10 cellular contexts compared by ENCODE assay signal in the genomic region with DNA sequence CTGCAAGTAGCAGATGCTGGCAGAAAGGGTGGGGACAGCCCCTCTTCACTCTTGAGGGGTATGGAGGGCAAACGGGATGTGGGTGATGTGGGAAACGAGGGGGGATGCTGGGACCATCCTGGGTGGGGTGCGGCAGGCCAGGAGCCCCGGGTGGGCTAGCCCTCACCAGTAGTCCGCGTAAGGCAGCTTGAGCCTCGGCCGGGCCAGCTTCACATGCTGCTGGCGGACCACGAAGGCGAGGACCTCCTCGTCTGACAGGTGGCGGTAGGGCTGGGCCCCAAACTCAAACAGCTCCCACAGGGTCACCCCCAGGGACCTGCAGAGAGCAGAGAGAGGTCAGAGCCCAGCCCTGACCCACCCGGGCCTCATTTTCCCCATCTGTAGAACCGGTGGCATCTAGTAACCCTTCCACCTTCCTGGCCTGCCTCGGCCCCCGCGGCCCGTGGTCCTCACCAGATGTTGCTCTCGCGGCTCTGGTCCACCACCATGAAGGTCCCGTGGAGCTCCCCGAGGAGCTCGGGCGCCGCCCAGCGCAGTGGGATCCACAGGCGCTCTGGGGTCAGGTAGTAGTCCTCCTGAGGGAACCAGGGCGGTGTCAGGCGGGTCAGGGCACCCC. TPM values are rescaled to one million over a fixed set of nuclear protein-coding genes. Genes with fewer than 3 reads are reported as not detected.
DNase-seq lines count a peak whose midpoint lies in the region; ATAC-seq and TF ChIP-seq lines count a peak whose summit lies in the region.
"Had no signal": no experiment of that assay in that cellular context is flagged by ENCODE, and none has a peak within 500 bp of the region (broad histone marks: within the 10 kb centered on the region; RNA-seq: fewer than 3 reads in every experiment).

No MANE protein-coding gene starts in this region.

- H3K9me3 ChIP-seq in CD8-positive, alpha-beta memory T cell (ENCODE audit: low read length): no peaks in the 10 kb centered on the region
- H3K9me3 ChIP-seq in Loucy (ENCODE audit: insufficient read depth, low read depth, low read length): no peaks in the 10 kb centered on the region
- no peaks in the 10 kb centered on the region for H3K9me3 ChIP-seq in effector memory CD4-positive, alpha-beta T cell (ENCODE audit: control insufficient read depth, low read length)
- H3K9me3 ChIP-seq: thyroid gland had no signal

- peaks cover 5 to 20% (median 11%) of the 10 kb centered on the region in 3 donors for H3K4me1 Mint-ChIP-seq in CD8-positive, alpha-beta memory T cell
- H3K4me1 Mint-ChIP-seq in natural killer cell treated with Interleukin-12 subunit alpha and Interleukin-12 subunit beta and Interleukin-15 and Interleukin-18, amount 100 ng/mL, for 72 hours (ENCODE audit: low read depth in 2 of 2): peaks cover 6 to 17% of the 10 kb centered on the region in 2 donors

- H3K4me3 ChIP-seq in CD8-positive, alpha-beta memory T cell (ENCODE audit: low read length): peak overlapping the region; percentile 34
- no peak overlapping the region for H3K4me3 ChIP-seq in Loucy (ENCODE audit: low read length, poor library complexity, severe bottlenecking)
- H3K4me3 ChIP-seq in effector memory CD4-positive, alpha-beta T cell (ENCODE audit: insufficient read depth, low read depth, low read length, poor library complexity, severe bottlenecking): peak overlapping the region; percentile 0

- TF ChIP-seq CTCF in Loucy (conservative IDR thresholded peaks at IDR 0.05; ENCODE audit: low read length) (no peak), GM10248 (IDR thresholded peaks at IDR 0.05; ENCODE audit: control extremely low read depth, extremely low read depth, low read depth, missing control alignments) (no peak)

- CTCF ChIA-PET in CD8-positive, alpha-beta memory T cell (lab: Charles Lee): interaction anchor here (0.8 to 1.8 kb wide), 2 partner anchors 12 to 150 kb away, joined by 3 to 6 read pairs; no protein-coding TSS in a partner anchor
- CTCF ChIA-PET in GM10248 (lab: Yijun Ruan, JAX): interaction anchor here (1.7 kb wide), 1 partner anchor 11 kb away, joined by 12 read pairs; no protein-coding TSS in a partner anchor

- H2AFZ ChIP-seq in Loucy (ENCODE audit: low read length): no peak overlapping the region

- no peaks in the 10 kb centered on the region for H3K36me3 ChIP-seq in CD8-positive, alpha-beta memory T cell (ENCODE audit: insufficient read depth, low read length)
- H3K36me3 ChIP-seq in Loucy (ENCODE audit: insufficient read depth, low read length): no peaks in the 10 kb centered on the region
- H3K36me3 ChIP-seq in effector memory CD4-positive, alpha-beta T cell (ENCODE audit: control insufficient read depth, insufficient read depth, low read length): no peaks in the 10 kb centered on the region
- H3K36me3 ChIP-seq: thyroid gland had no signal

- no peaks in the 10 kb centered on the region for H3K9me3 Mint-ChIP-seq in CD8-positive, alpha-beta memory T cell
- H3K9me3 Mint-ChIP-seq in natural killer cell treated with Interleukin-12 subunit alpha and Interleukin-12 subunit beta and Interleukin-15 and Interleukin-18, amount 100 ng/mL, for 72 hours: no peaks in the 10 kb centered on the region

- ATAC-seq in natural killer cell treated with Interleukin-12 subunit alpha and Interleukin-12 subunit beta and Interleukin-15 and Interleukin-18, amount 100 ng/mL, for 72 hours: peak in 1 of 2 donors; percentile 1

- DNase-seq in CD8-positive, alpha-beta memory T cell: no peak
- DNase-seq in effector memory CD4-positive, alpha-beta T cell: no peak
- no peak for DNase-seq in natural killer cell treated with Interleukin-12 subunit alpha and Interleukin-12 subunit beta and Interleukin-15 and Interleukin-18, amount 100 ng/mL, for 72 hours (ENCODE audit: low spot score)
- no peak for DNase-seq in HCEC 1CT
- no peak for DNase-seq in caudate nucleus (lab: John Stamatoyannopoulos, UW)
- DNase-seq in GM10248 (ENCODE audit: extremely low spot score): no peak
- no peak for DNase-seq in OCI-M2 (lab: John Stamatoyannopoulos, UW; ENCODE audit: unreplicated experiment)

- H3K27ac Mint-ChIP-seq in CD8-positive, alpha-beta memory T cell: no peak overlapping the region
- no peak overlapping the region for H3K27ac Mint-ChIP-seq in natural killer cell treated with Interleukin-12 subunit alpha and Interleukin-12 subunit beta and Interleukin-15 and Interleukin-18, amount 100 ng/mL, for 72 hours

- no peaks in the 10 kb centered on the region for H4K20me1 ChIP-seq in Loucy (ENCODE audit: insufficient read depth, low read length, poor library complexity, severe bottlenecking)

- H3K27me3 ChIP-seq in CD8-positive, alpha-beta memory T cell (ENCODE audit: insufficient read depth, low read length, poor library complexity, severe bottlenecking): no peaks in the 10 kb centered on the region
- no peaks in the 10 kb centered on the region for H3K27me3 ChIP-seq in Loucy (ENCODE audit: insufficient read depth, low read length, poor library complexity, severe bottlenecking)
- H3K27me3 ChIP-seq in effector memory CD4-positive, alpha-beta T cell (replicated peaks; ENCODE audit: control insufficient read depth, insufficient read depth, low read length, poor library complexity, severe bottlenecking): peaks cover 6% of the 10 kb centered on the region
- H3K27me3 ChIP-seq: thyroid gland had no signal

- H3K9ac ChIP-seq in Loucy (ENCODE audit: low read depth, low read length, poor library complexity, severe bottlenecking): no peak overlapping the region

- peaks cover 0 to 3% (median 0%) of the 10 kb centered on the region in 3 donors for H3K36me3 Mint-ChIP-seq in CD8-positive, alpha-beta memory T cell
- no peaks in the 10 kb centered on the region for H3K36me3 Mint-ChIP-seq in natural killer cell treated with Interleukin-12 subunit alpha and Interleukin-12 subunit beta and Interleukin-15 and Interleukin-18, amount 100 ng/mL, for 72 hours

- no peaks in the 10 kb centered on the region for H3K79me2 ChIP-seq in Loucy (ENCODE audit: insufficient read depth, low read length)

- peak overlapping the region; percentile 64 for H3K4me2 ChIP-seq in Loucy (ENCODE audit: low read depth, low read length, poor library complexity, severe bottlenecking)

- H3K9me2 ChIP-seq in Loucy (replicated peaks; ENCODE audit: low read depth, low read length): no peaks in the 10 kb centered on the region

- peak overlapping the region; percentile 51 for H3K27ac ChIP-seq in CD8-positive, alpha-beta memory T cell (ENCODE audit: low read depth, low read length)
- H3K27ac ChIP-seq in effector memory CD4-positive, alpha-beta T cell (ENCODE audit: insufficient read depth, low read length, poor library complexity, severe bottlenecking): no peak overlapping the region
- no peak overlapping the region for H3K27ac ChIP-seq in caudate nucleus (ENCODE audit: low read depth, low read length)

- H3F3A ChIP-seq in Loucy (ENCODE audit: low read depth): peaks cover 4% of the 10 kb centered on the region; the same call in 1 of the 2 replicates

- H3K4me1 ChIP-seq in CD8-positive, alpha-beta memory T cell (ENCODE audit: insufficient read depth, low read length): peaks cover 7% of the 10 kb centered on the region
- peaks cover 11% of the 10 kb centered on the region for H3K4me1 ChIP-seq in Loucy (ENCODE audit: insufficient read depth, low read length, poor library complexity, severe bottlenecking)
- peaks cover 15% of the 10 kb centered on the region for H3K4me1 ChIP-seq in effector memory CD4-positive, alpha-beta T cell (ENCODE audit: control insufficient read depth, insufficient read depth, low read length, poor library complexity, severe bottlenecking)

- peaks cover 8 to 13% of the 10 kb centered on the region in 2 donors for H3K27me3 Mint-ChIP-seq in CD8-positive, alpha-beta memory T cell
- H3K27me3 Mint-ChIP-seq in natural killer cell treated with Interleukin-12 subunit alpha and Interleukin-12 subunit beta and Interleukin-15 and Interleukin-18, amount 100 ng/mL, for 72 hours: peaks cover 7 to 8% of the 10 kb centered on the region in 2 donors

- POLR2A ChIA-PET in CD8-positive, alpha-beta memory T cell (lab: Charles Lee): no interaction called here
- POLR2A ChIA-PET in GM10248 (lab: Yijun Ruan, JAX): interaction anchor here (0.6 kb wide), 1 partner anchor 36 kb away, joined by 3 read pairs; no protein-coding TSS in a partner anchor

- H3K4me3 Mint-ChIP-seq in CD8-positive, alpha-beta memory T cell: peak overlapping the region in 3 of 7 donors; percentile 73 to 75 (median 75)
- peak overlapping the region; percentile 54 for H3K4me3 Mint-ChIP-seq in natural killer cell treated with Interleukin-12 subunit alpha and Interleukin-12 subunit beta and Interleukin-15 and Interleukin-18, amount 100 ng/mL, for 72 hours

RNA-seq across cellular contexts. Expression of a gene that starts 10.7 kb away (rescaled TPM):
- 1 to 10 TPM; 4.6 to 4.7 TPM for total RNA-seq in CD8-positive, alpha-beta memory T cell
- polyA plus RNA-seq in CD8-positive, alpha-beta memory T cell: not detected
- 1 to 10 TPM in 1 of 2 donors, under 1 TPM in 1; 0.40 to 1.3 TPM for total RNA-seq in natural killer cell treated with Interleukin-12 subunit alpha and Interleukin-12 subunit beta and Interleukin-15 and Interleukin-18, amount 100 ng/mL, for 72 hours
- total RNA-seq: lung microvascular endothelial cell had no signal

RNA-seq across cellular contexts. Expression of a gene that starts 31.8 kb away (rescaled TPM):
- total RNA-seq in CD8-positive, alpha-beta memory T cell: 10 to 100 TPM; 30.7 to 33.3 TPM
- 34.8 TPM for polyA plus RNA-seq in CD8-positive, alpha-beta memory T cell
- 10 to 100 TPM; 66.4 to 66.9 TPM for total RNA-seq in natural killer cell treated with Interleukin-12 subunit alpha and Interleukin-12 subunit beta and Interleukin-15 and Interleukin-18, amount 100 ng/mL, for 72 hours

RNA-seq across cellular contexts. Expression of a gene that starts 45.6 kb away (rescaled TPM):
- 1 to 10 TPM; 1.8 to 2.0 TPM for total RNA-seq in CD8-positive, alpha-beta memory T cell
- polyA plus RNA-seq in CD8-positive, alpha-beta memory T cell: 0.12 TPM
- total RNA-seq in natural killer cell treated with Interleukin-12 subunit alpha and Interleukin-12 subunit beta and Interleukin-15 and Interleukin-18, amount 100 ng/mL, for 72 hours: 1 to 10 TPM; 2.1 to 4.6 TPM

RNA-seq across cellular contexts. Expression of a gene that starts 51.0 kb away (rescaled TPM):
- not detected for total RNA-seq in CD8-positive, alpha-beta memory T cell
- not detected for polyA plus RNA-seq in CD8-positive, alpha-beta memory T cell
- not detected for total RNA-seq in natural killer cell treated with Interleukin-12 subunit alpha and Interleukin-12 subunit beta and Interleukin-15 and Interleukin-18, amount 100 ng/mL, for 72 hours
- total RNA-seq: lung microvascular endothelial cell had no signal

RNA-seq across cellular contexts. Expression of a gene that starts 55.2 kb away (rescaled TPM):
- total RNA-seq in CD8-positive, alpha-beta memory T cell: 100 to 1,000 TPM; 105 to 107 TPM
- polyA plus RNA-seq in CD8-positive, alpha-beta memory T cell: 45.6 TPM
- total RNA-seq in natural killer cell treated with Interleukin-12 subunit alpha and Interleukin-12 subunit beta and Interleukin-15 and Interleukin-18, amount 100 ng/mL, for 72 hours: 100 to 1,000 TPM in 1 of 2 donors, 10 to 100 TPM in 1; 60.6 to 104 TPM
